ENCODE assay signal across 21 cellular contexts in genomic region chr10:116085333-116085732, GRCh38.
A peak's percentile ranks its signal among the peaks of the same experiment; 100 is the strongest.
DNase-seq lines count a peak whose midpoint lies in the region; ATAC-seq and TF ChIP-seq lines count a peak whose summit lies in the region.
"Had no signal": no experiment of that assay in that cellular context is flagged by ENCODE, and none has a peak within 500 bp of the region (broad histone marks: within the 10 kb centered on the region; RNA-seq: fewer than 3 reads in every experiment).

No MANE protein-coding gene starts in this region.

- no peak for TF ChIP-seq POLR2A in testis (IDR thresholded peaks at IDR 0.05)

- H3K27ac Mint-ChIP-seq in neural progenitor cell = no peak overlapping the region
- H3K27ac Mint-ChIP-seq: CD4-positive, alpha-beta memory T cell; GM23338; H9 had no signal

- H3F3A ChIP-seq in neural progenitor cell (ENCODE audit: low read depth) = no peaks in the 10 kb centered on the region

- H2AFZ ChIP-seq in neural progenitor cell (replicated peaks) = no peak overlapping the region
- H2AFZ ChIP-seq: GM23338 had no signal

- H3K79me2 ChIP-seq in neural progenitor cell (ENCODE audit: low read depth) = no peaks in the 10 kb centered on the region

- H3K4me1 ChIP-seq in left ventricle myocardium inferior (no peaks in the 10 kb centered on the region), neural progenitor cell (peaks cover 8% of the 10 kb centered on the region), testis (no peaks in the 10 kb centered on the region)

- peak overlapping the region; percentile 50 for H3K4me3 Mint-ChIP-seq in neural progenitor cell
- H3K4me3 Mint-ChIP-seq: CD4-positive, alpha-beta memory T cell; GM23338; H9 had no signal

- no peaks in the 10 kb centered on the region for H4K20me1 ChIP-seq in neural progenitor cell (ENCODE audit: low read depth)

- DNase-seq in Right ventricle myocardium inferior (ENCODE audit: missing footprints) (no peak), left ventricle myocardium inferior (no peak), left ventricle myocardium superior (no peak), cardiac septum (ENCODE audit: low spot score) (no peak), neural progenitor cell (ENCODE audit: low spot score) (no peak), AG20443 (ENCODE audit: low spot score) (no peak), testis (no peak)
- DNase-seq: ACHN; C1 segment of cervical spinal cord; Calu3; CD4-positive, alpha-beta memory T cell; COR-L47; DMS53; DMS79 treated with DMSO at 0.1 percent for 48 hours; GF-D8; H9 had no signal

- H3K36me3 Mint-ChIP-seq in neural progenitor cell = peaks cover 2% of the 10 kb centered on the region
- H3K36me3 Mint-ChIP-seq: CD4-positive, alpha-beta memory T cell had no signal

- peak; percentile 39 for ATAC-seq in Right ventricle myocardium inferior
- ATAC-seq in left ventricle myocardium superior = peak; percentile 55
- ATAC-seq in HG02938 (IDR thresholded peaks at IDR 0.05; ENCODE audit: unreplicated experiment) = no peak
- ATAC-seq: A549, GM23338, HCT116 had no signal

- intact Hi-C loops in Right ventricle myocardium inferior (cut with DNase I) = no loop called here
- intact Hi-C loops in left ventricle myocardium inferior (cut with micrococcal nuclease) = no loop called here
- intact Hi-C loops in left ventricle myocardium superior (cut with micrococcal nuclease) = no loop called here
- intact Hi-C loops in cardiac septum (cut with DNase I) = no loop called here
- intact Hi-C loops in testis (cut with DNase I; ENCODE audit: low total_unique reads) = no loop called here

- H3K27ac ChIP-seq in left ventricle myocardium inferior (replicated peaks) (no peak overlapping the region), neural progenitor cell (no peak overlapping the region), testis (no peak overlapping the region)
- H3K27ac ChIP-seq: 22Rv1, A549 had no signal

- H3K9me3 ChIP-seq in left ventricle myocardium inferior (replicated peaks) (no peaks in the 10 kb centered on the region), neural progenitor cell (ENCODE audit: low read depth) (no peaks in the 10 kb centered on the region), testis (no peaks in the 10 kb centered on the region)
- H3K9me3 ChIP-seq: A549 had no signal

- peaks cover 13% of the 10 kb centered on the region for H3K4me1 Mint-ChIP-seq in neural progenitor cell
- H3K4me1 Mint-ChIP-seq: CD4-positive, alpha-beta memory T cell had no signal

- WGBS in testis, 2 donors = 82 to 92% methylated on average over 4 of the region's 4 CpGs

- TF ChIP-seq CTCF in left ventricle myocardium inferior (IDR thresholded peaks at IDR 0.05; ENCODE audit: borderline replicate concordance) = no peak
- TF ChIP-seq CTCF in neural progenitor cell (IDR thresholded peaks at IDR 0.05) = no peak
- no peak for TF ChIP-seq CTCF in testis (IDR thresholded peaks at IDR 0.05)

- no peaks in the 10 kb centered on the region for H3K9me3 Mint-ChIP-seq in neural progenitor cell
- H3K9me3 Mint-ChIP-seq: GM23338, H9 had no signal

- H3K4me3 ChIP-seq in left ventricle myocardium inferior (no peak overlapping the region), neural progenitor cell (no peak overlapping the region), testis (no peak overlapping the region)
- H3K4me3 ChIP-seq: A549, GM23338 had no signal

- H3K9ac ChIP-seq in neural progenitor cell = no peak overlapping the region

- H3K27me3 ChIP-seq in left ventricle myocardium inferior (ENCODE audit: low read depth) (peaks cover 44% of the 10 kb centered on the region), neural progenitor cell (no peaks in the 10 kb centered on the region), testis (no peaks in the 10 kb centered on the region)

- no peaks in the 10 kb centered on the region for H3K36me3 ChIP-seq in left ventricle myocardium inferior
- H3K36me3 ChIP-seq in neural progenitor cell = no peaks in the 10 kb centered on the region
- no peaks in the 10 kb centered on the region for H3K36me3 ChIP-seq in testis (ENCODE audit: low read depth, missing control alignments)

- H3K4me2 ChIP-seq in neural progenitor cell = no peak overlapping the region
- H3K4me2 ChIP-seq: A549, GM23338 had no signal

- peaks cover 6% of the 10 kb centered on the region for H3K27me3 Mint-ChIP-seq in neural progenitor cell (ENCODE audit: insufficient read depth, low read depth)
- H3K27me3 Mint-ChIP-seq: CD4-positive, alpha-beta memory T cell had no signal
